Comparison of ENCODE assay signal across 21 cellular contexts in the genomic region with DNA sequence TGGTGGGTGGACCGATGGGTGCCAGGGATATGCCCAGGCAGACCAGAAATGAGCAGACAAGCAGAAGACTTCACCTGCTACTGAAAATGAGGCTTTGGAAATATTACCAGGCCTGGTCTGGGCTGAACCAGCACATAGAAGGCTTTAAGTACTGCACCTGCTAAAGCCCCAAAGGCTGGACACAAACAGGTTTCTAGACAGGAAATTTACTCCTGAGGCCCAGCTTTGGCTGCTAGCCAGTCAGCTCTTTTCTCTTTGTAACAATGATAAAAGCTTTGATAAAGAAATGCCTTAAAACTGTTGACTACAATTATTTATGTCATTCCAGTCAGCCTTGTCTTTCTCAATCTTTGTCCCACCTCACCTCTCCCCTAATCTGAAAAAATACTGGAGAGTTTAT.
A peak's percentile ranks its signal among the peaks of the same experiment; 100 is the strongest.
DNase-seq lines count a peak whose midpoint lies in the region; ATAC-seq and TF ChIP-seq lines count a peak whose summit lies in the region.
"Had no signal": no experiment of that assay in that cellular context is flagged by ENCODE, and none has a peak within 500 bp of the region (broad histone marks: within the 10 kb centered on the region; RNA-seq: fewer than 3 reads in every experiment).

No MANE protein-coding gene starts in this region.

- H3K27ac Mint-ChIP-seq in nephron, result peak overlapping the region in 2 of 3 experiments; percentile 35 to 56
- H3K27ac Mint-ChIP-seq: activated CD4-positive, alpha-beta memory T cell treated with anti-CD3 and anti-CD28 coated beads for 36 hours had no signal

- no peaks in the 10 kb centered on the region for H3K9me3 ChIP-seq in mucosa of descending colon
- H3K9me3 ChIP-seq: BE2C, esophagus squamous epithelium, SJSA1, vagina had no signal

- no peak for ATAC-seq in mucosa of descending colon
- no peak for ATAC-seq in HG02885 (IDR thresholded peaks at IDR 0.05; ENCODE audit: poor library complexity, unreplicated experiment)

- H3K4me1 Mint-ChIP-seq in nephron, result peaks cover 20% of the 10 kb centered on the region

- intact Hi-C loops in mucosa of descending colon (cut with DNase I, micrococcal nuclease), result no loop called here

- no peak overlapping the region for H3K27ac ChIP-seq in caudate nucleus (ENCODE audit: low read depth, low read length)
- H3K27ac ChIP-seq: esophagus squamous epithelium, SJSA1, vagina had no signal

- no peaks in the 10 kb centered on the region for H3K36me3 ChIP-seq in mucosa of descending colon (ENCODE audit: low read depth)
- H3K36me3 ChIP-seq: BE2C, esophagus squamous epithelium, SJSA1, vagina had no signal

- peaks cover 4% of the 10 kb centered on the region for H3K9me3 Mint-ChIP-seq in nephron
- H3K9me3 Mint-ChIP-seq: activated CD4-positive, alpha-beta memory T cell treated with anti-CD3 and anti-CD28 coated beads for 36 hours; neural crest cell had no signal

- H3K27me3 Mint-ChIP-seq in nephron (ENCODE audit: low read depth), result no peaks in the 10 kb centered on the region
- H3K27me3 Mint-ChIP-seq: activated CD4-positive, alpha-beta memory T cell treated with anti-CD3 and anti-CD28 coated beads for 36 hours; progenitor cell of endocrine pancreas had no signal

- peak; percentile 13 for DNase-seq in NCI-H1436 (lab: John Stamatoyannopoulos, UW)
- DNase-seq in NCI-H1436 treated with DMSO at 0.1 percent for 48 hours (lab: John Stamatoyannopoulos, UW), result no peak
- peak; percentile 65 for DNase-seq in NCI-H1105 (lab: John Stamatoyannopoulos, UW)
- peak; percentile 79 for DNase-seq in NCI-H345 treated with DMSO at 0.1 percent for 48 hours (lab: John Stamatoyannopoulos, UW; ENCODE audit: unreplicated experiment)
- DNase-seq in mucosa of descending colon, result no peak
- DNase-seq in caudate nucleus (lab: John Stamatoyannopoulos, UW), result no peak
- DNase-seq: activated CD4-positive, alpha-beta memory T cell treated with anti-CD3 and anti-CD28 coated beads for 36 hours; activated naive CD4-positive, alpha-beta T cell; activated T-cell treated with anti-CD3 and anti-CD28 coated beads for 4 hours; BE2C; effector memory CD4-positive, alpha-beta T cell; esophagus squamous epithelium; H7; NCI-H524 treated with DMSO at 0.1 percent for 48 hours; T-helper 2 cell had no signal

- no peak overlapping the region for H3K4me3 Mint-ChIP-seq in nephron
- H3K4me3 Mint-ChIP-seq: activated CD4-positive, alpha-beta memory T cell treated with anti-CD3 and anti-CD28 coated beads for 36 hours; neural crest cell had no signal

- TF ChIP-seq CTCF in nephron (IDR thresholded peaks at IDR 0.05; ENCODE audit: unreplicated experiment in 3 of 3) (no peak), mucosa of descending colon (IDR thresholded peaks at IDR 0.05) (no peak)

- H3K4me1 ChIP-seq in mucosa of descending colon (ENCODE audit: low read depth), result no peaks in the 10 kb centered on the region
- H3K4me1 ChIP-seq: BE2C, SJSA1, vagina had no signal

- H3K4me3 ChIP-seq in mucosa of descending colon, result no peak overlapping the region
- H3K4me3 ChIP-seq: esophagus squamous epithelium, SJSA1, vagina had no signal

- H3K36me3 Mint-ChIP-seq in nephron (ENCODE audit: low read depth), result no peaks in the 10 kb centered on the region
- H3K36me3 Mint-ChIP-seq: activated CD4-positive, alpha-beta memory T cell treated with anti-CD3 and anti-CD28 coated beads for 36 hours had no signal

Comparison
In these comparisons a context has a peak if more than half of its experiments do, and no peak if none do; other contexts are left out.
1. DNase-seq: peak in NCI-H1436 (single experiment), NCI-H1105 (single experiment) and NCI-H345 treated with DMSO at 0.1 percent for 48 hours (single experiment); none in NCI-H1436 treated with DMSO at 0.1 percent for 48 hours (single experiment), mucosa of descending colon (0 of 3) and caudate nucleus (0 of 61).